In genomic region chr6:8335371-8335770, GRCh38 we compare ENCODE assay signal across 24 cellular contexts.
"Had no signal": no experiment of that assay in that cellular context is flagged by ENCODE, and none has a peak within 500 bp of the region (broad histone marks: within the 10 kb centered on the region; RNA-seq: fewer than 3 reads in every experiment).

No MANE protein-coding gene starts in this region.

- H3K9me3 Mint-ChIP-seq: activated B cell treated with CpG ODN at 0.5 μM for 24 hours; effector memory CD8-positive, alpha-beta T cell; natural killer cell treated with Interleukin-12 subunit alpha and Interleukin-12 subunit beta and Interleukin-15 and Interleukin-18, amount 100 ng/mL, for 72 hours; T-helper 2 cell treated with Interferon-gamma antibody and Interleukin-4, amounts not matched to agents 5 μg/mL and 100 μg/mL, for 36 hours had no signal

- H3K4me3 Mint-ChIP-seq: activated B cell treated with CpG ODN at 0.5 μM for 24 hours; activated CD8-positive, alpha-beta memory T cell treated with anti-CD3 and anti-CD28 coated beads, Interleukin-2, amount 10 ng/mL, durations not matched to agents 7 days and 5 days; activated CD8-positive, alpha-beta T cell treated with anti-CD3 and anti-CD28 coated beads, Interleukin-2, amount 10 ng/mL, durations not matched to agents 7 days and 5 days; activated naive CD8-positive, alpha-beta T cell; effector memory CD8-positive, alpha-beta T cell; natural killer cell treated with Interleukin-12 subunit alpha and Interleukin-12 subunit beta and Interleukin-15 and Interleukin-18, amount 100 ng/mL, for 72 hours; T-helper 2 cell treated with Interferon-gamma antibody and Interleukin-4, amounts not matched to agents 5 μg/mL and 100 μg/mL, for 36 hours had no signal

- H3K27me3 ChIP-seq: body of pancreas, suprapubic skin, tibial artery, upper lobe of right lung had no signal

- H3K4me1 Mint-ChIP-seq: activated B cell treated with CpG ODN at 0.5 μM for 24 hours; activated CD8-positive, alpha-beta memory T cell treated with anti-CD3 and anti-CD28 coated beads, Interleukin-2, amount 10 ng/mL, durations not matched to agents 7 days and 5 days had no signal

- H3K27me3 Mint-ChIP-seq: activated B cell treated with CpG ODN at 0.5 μM for 24 hours; activated CD8-positive, alpha-beta memory T cell treated with anti-CD3 and anti-CD28 coated beads, Interleukin-2, amount 10 ng/mL, durations not matched to agents 7 days and 5 days; activated naive CD8-positive, alpha-beta T cell; effector memory CD8-positive, alpha-beta T cell; natural killer cell treated with Interleukin-12 subunit alpha and Interleukin-12 subunit beta and Interleukin-15 and Interleukin-18, amount 100 ng/mL, for 72 hours had no signal

- H3K27ac ChIP-seq: body of pancreas, left ventricle myocardium inferior, suprapubic skin, tibial artery, upper lobe of right lung had no signal

- H3K9me3 ChIP-seq: body of pancreas, left ventricle myocardium inferior, mucosa of descending colon, suprapubic skin, tibial artery, upper lobe of right lung had no signal

- H3K36me3 ChIP-seq: left ventricle myocardium inferior, suprapubic skin, tibial artery, upper lobe of right lung had no signal

- ATAC-seq: activated CD8-positive, alpha-beta memory T cell treated with anti-CD3 and anti-CD28 coated beads, Interleukin-2, amount 10 ng/mL, durations not matched to agents 7 days and 5 days; activated CD8-positive, alpha-beta T cell treated with anti-CD3 and anti-CD28 coated beads, Interleukin-2, amount 10 ng/mL, durations not matched to agents 7 days and 5 days; body of pancreas; effector memory CD8-positive, alpha-beta T cell; mucosa of descending colon; natural killer cell treated with Interleukin-12 subunit alpha and Interleukin-12 subunit beta and Interleukin-15 and Interleukin-18, amount 100 ng/mL, for 72 hours; right cardiac atrium; upper lobe of right lung had no signal

- DNase-seq: activated B cell treated with CpG ODN at 0.5 μM for 24 hours; activated CD8-positive, alpha-beta memory T cell treated with anti-CD3 and anti-CD28 coated beads, Interleukin-2, amount 10 ng/mL, durations not matched to agents 7 days and 5 days; activated CD8-positive, alpha-beta T cell treated with anti-CD3 and anti-CD28 coated beads, Interleukin-2, amount 10 ng/mL, durations not matched to agents 7 days and 5 days; activated effector memory CD4-positive, alpha-beta T cell treated with Interleukin-2 at 50 U/mL for 16 hours; activated naive CD4-positive, alpha-beta T cell treated with Interleukin-2 at 50 U/mL for 16 hours; activated T-cell treated with anti-CD3 and anti-CD28 coated beads for 4 hours; anterior cingulate cortex; cortex of kidney; effector memory CD8-positive, alpha-beta T cell; erythroblast; left ventricle myocardium inferior; mucosa of descending colon; right cardiac atrium; stimulated activated CD4-positive, alpha-beta T cell treated with anti-CD3 and anti-CD28 coated beads, Interleukin-15, amount 100 ng/mL, for 24 hours; stimulated activated CD4-positive, alpha-beta T cell treated with anti-CD3 and anti-CD28 coated beads, Interleukin-2, amount 100 ng/mL, for 24 hours; stimulated activated naive CD4-positive, alpha-beta T cell; tibial artery; upper lobe of right lung had no signal

- H3K36me3 Mint-ChIP-seq: activated CD8-positive, alpha-beta memory T cell treated with anti-CD3 and anti-CD28 coated beads, Interleukin-2, amount 10 ng/mL, durations not matched to agents 7 days and 5 days; activated naive CD8-positive, alpha-beta T cell; natural killer cell treated with Interleukin-12 subunit alpha and Interleukin-12 subunit beta and Interleukin-15 and Interleukin-18, amount 100 ng/mL, for 72 hours had no signal

- H3K27ac Mint-ChIP-seq: activated B cell treated with CpG ODN at 0.5 μM for 24 hours; activated CD8-positive, alpha-beta memory T cell treated with anti-CD3 and anti-CD28 coated beads, Interleukin-2, amount 10 ng/mL, durations not matched to agents 7 days and 5 days; activated CD8-positive, alpha-beta T cell treated with anti-CD3 and anti-CD28 coated beads, Interleukin-2, amount 10 ng/mL, durations not matched to agents 7 days and 5 days; activated naive CD8-positive, alpha-beta T cell; effector memory CD8-positive, alpha-beta T cell; natural killer cell treated with Interleukin-12 subunit alpha and Interleukin-12 subunit beta and Interleukin-15 and Interleukin-18, amount 100 ng/mL, for 72 hours; T-helper 2 cell treated with Interferon-gamma antibody and Interleukin-4, amounts not matched to agents 5 μg/mL and 100 μg/mL, for 36 hours had no signal

- H3K4me1 ChIP-seq: body of pancreas, left ventricle myocardium inferior, suprapubic skin, tibial artery, upper lobe of right lung had no signal

- H3K4me3 ChIP-seq: body of pancreas, left ventricle myocardium inferior, lung, mucosa of descending colon, suprapubic skin, tibial artery, upper lobe of right lung had no signal
